In genomic region chr2:117814417-117815264, GRCh38 we compare ENCODE assay signal across 8 cellular contexts. TPM values are rescaled to one million over a fixed set of nuclear protein-coding genes. Genes with fewer than 3 reads are reported as not detected.
DNase-seq lines count a peak whose midpoint lies in the region; ATAC-seq and TF ChIP-seq lines count a peak whose summit lies in the region.

DDX18 (plus strand) TSS chr2:117814691; CDS start chr2:117814778, 87 bp downstream.

- H3K4me3 ChIP-seq in PC-3 (ENCODE audit: low read length) (peak within 1 kb of the TSS; percentile 94), epithelial cell of proximal tubule (ENCODE audit: low read depth, low read length) (peak within 1 kb of the TSS; percentile 88), mucosa of rectum (ENCODE audit: low read length in 2 of 2) (peak within 1 kb of the TSS; percentile 96 to 98)

- peak; percentile 26; the same call in 1 of the 2 replicates for TF ChIP-seq EP300 in Ishikawa (IDR thresholded peaks at IDR 0.05; ENCODE audit: borderline replicate concordance)

- peak within 1 kb of the TSS; percentile 85 for H3K4me2 ChIP-seq in PC-3 (ENCODE audit: low read length)

- H3K27me3 ChIP-seq in PC-3 (ENCODE audit: low read length) (no peaks in the 10 kb centered on the region), mucosa of rectum (ENCODE audit: control insufficient read depth in 2 of 2, insufficient read depth in 2 of 2, low read length in 2 of 2) (no peaks in the 10 kb centered on the region)

- peaks cover 40% of the 10 kb centered on the region for H3K79me2 ChIP-seq in PC-3 (ENCODE audit: low read length)

- H2AFZ ChIP-seq in PC-3 (ENCODE audit: low read length), result peak within 1 kb of the TSS; percentile 88

- peak within 1 kb of the TSS; percentile 95 for H3K9ac ChIP-seq in PC-3 (ENCODE audit: low read length)
- peak within 1 kb of the TSS; percentile 86 to 96 for H3K9ac ChIP-seq in mucosa of rectum (ENCODE audit: low read depth in 1 of 2, low read length in 2 of 2)

- H3K9me3 ChIP-seq in PC-3 (ENCODE audit: low read length), result no peaks in the 10 kb centered on the region
- no peaks in the 10 kb centered on the region for H3K9me3 ChIP-seq in mucosa of rectum (ENCODE audit: control insufficient read depth in 2 of 2, low read length in 2 of 2)

- intact Hi-C loops in PC-3 (cut with micrococcal nuclease), result loop anchor here (1.0 to 2.0 kb wide), 3 partner anchors 129 to 246 kb away; no protein-coding TSS in a partner anchor

- H4K20me1 ChIP-seq in PC-3 (ENCODE audit: low read length), result peaks cover 26% of the 10 kb centered on the region; the same call in 1 of the 2 replicates

- TSS peak; percentile 62 for BruUV-seq in PC-3 (replicated peaks; lab: Mats Ljungman, UMichigan)

- TF ChIP-seq CTCF in PC-3 (conservative IDR thresholded peaks at IDR 0.05; ENCODE audit: low read depth, low read length) (peak; percentile 99), epithelial cell of proximal tubule (conservative IDR thresholded peaks at IDR 0.05; ENCODE audit: low read depth, low read length) (peak; percentile 100)

- CTCF ChIA-PET in PC-3 (lab: Charles Lee), result interaction anchor here (0.7 to 1.2 kb wide), 7 partner anchors 11 to 189 kb away, joined by 3 to 25 read pairs (median 3); no protein-coding TSS in a partner anchor

- peak; percentile 96 for ATAC-seq in GM21529 (IDR thresholded peaks at IDR 0.05; ENCODE audit: unreplicated experiment)
- ATAC-seq in PC-3, result peak; percentile 93

- H3K27ac ChIP-seq in PC-3 (ENCODE audit: low read length), result peak within 1 kb of the TSS; percentile 68
- H3K27ac ChIP-seq in mucosa of rectum (ENCODE audit: low read depth in 2 of 2, low read length in 2 of 2), result peak within 1 kb of the TSS; percentile 83 to 92

- H3F3A ChIP-seq in PC-3 (ENCODE audit: low read length, unreplicated experiment), result no peaks in the 10 kb centered on the region

- POLR2A ChIA-PET in PC-3 (lab: Charles Lee; ENCODE audit: unreplicated experiment), result interaction anchor here (0.5 kb wide), 1 partner anchor 198 kb away, joined by 6 read pairs; no protein-coding TSS in a partner anchor

- TF ChIP-seq RAD21 in Ishikawa (IDR thresholded peaks at IDR 0.05; ENCODE audit: low read depth), result peak; percentile 70

- no peaks in the 10 kb centered on the region for H3K9me2 ChIP-seq in PC-3 (replicated peaks; ENCODE audit: low read length)

- H3K36me3 ChIP-seq in PC-3 (ENCODE audit: low read depth, low read length) (peaks cover 22% of the 10 kb centered on the region), mucosa of rectum (ENCODE audit: control insufficient read depth in 2 of 2, insufficient read depth in 2 of 2, low read length in 2 of 2) (peaks cover 14 to 20% of the 10 kb centered on the region in 2 donors)

- peak; percentile 97 for DNase-seq in DMS153 treated with DMSO at 0.1 percent for 48 hours (lab: John Stamatoyannopoulos, UW; ENCODE audit: unreplicated experiment)
- peak; percentile 98 for DNase-seq in PC-3
- DNase-seq in activated T-cell treated with anti-CD3 and anti-CD28 coated beads, Interleukin-2, amount 50 U/mL, for 1 hour, result peak; percentile 95
- DNase-seq in epithelial cell of proximal tubule (ENCODE audit: low read depth), result peak; percentile 75
- peak; percentile 92 to 95 for DNase-seq in stimulated activated CD8-positive, alpha-beta memory T cell treated with anti-CD3 and anti-CD28 coated beads, Interleukin-7, amount 100 ng/mL, for 1 hour (ENCODE audit: low read depth in 2 of 2)

- peaks cover 19% of the 10 kb centered on the region for H3K4me1 ChIP-seq in PC-3 (ENCODE audit: insufficient read depth, low read length)
- H3K4me1 ChIP-seq in mucosa of rectum (ENCODE audit: control insufficient read depth in 2 of 2, insufficient read depth in 2 of 2, low read length in 2 of 2), result peaks cover 6 to 8% of the 10 kb centered on the region in 2 donors

TF ChIP-seq in Ishikawa, 13 proteins besides CTCF, POLR2A, EP300 and RAD21:
- peak; percentile 68; the same call in 1 of the 2 replicates for TF ChIP-seq TCF12 (IDR thresholded peaks at IDR 0.05; ENCODE audit: low read depth)
- peak; percentile 96 for TF ChIP-seq MAX (IDR thresholded peaks at IDR 0.05)
- TF ChIP-seq TEAD4 (IDR thresholded peaks at IDR 0.05), result no peak
- TF ChIP-seq FOXM1 (IDR thresholded peaks at IDR 0.05; ENCODE audit: borderline replicate concordance, low read depth), result no peak
- no peak for TF ChIP-seq EGR1 (IDR thresholded peaks at IDR 0.05)
- TF ChIP-seq CEBPB (IDR thresholded peaks at IDR 0.05), result no peak
- TF ChIP-seq YY1 (IDR thresholded peaks at IDR 0.05; ENCODE audit: low read depth), result 0 out of 2 replicates have a peak, but pooled peaks have one; percentile 19
- TF ChIP-seq NFIC (IDR thresholded peaks at IDR 0.05), result peak; percentile 32; the same call in 1 of the 2 replicates
- TF ChIP-seq CREB1 (IDR thresholded peaks at IDR 0.05; ENCODE audit: low read depth), result peak; percentile 87
- TF ChIP-seq USF1 (IDR thresholded peaks at IDR 0.05), result peak; percentile 82
- TF ChIP-seq REST (IDR thresholded peaks at IDR 0.05; ENCODE audit: low read depth), result no peak
- no peak for TF ChIP-seq ZBTB7A (IDR thresholded peaks at IDR 0.05; ENCODE audit: low read depth)
- TF ChIP-seq TAF1 (IDR thresholded peaks at IDR 0.05; ENCODE audit: low read depth), result peak; percentile 71

RNA-seq across cellular contexts. Expression of gene DDX18, which starts in this region (rescaled TPM):
- total RNA-seq in PC-3 (2014; rRNA removed) (40.3 and 42.8 TPM in 2 replicates), epithelial cell of proximal tubule (51.9 and 89.1 TPM in 2 replicates)

Comparison
In these comparisons a context has a peak if more than half of its experiments do, and no peak if none do; other contexts are left out.
1. Peak in every context shown above with its lines: DNase-seq, ATAC-seq, H3K4me3 ChIP-seq and H3K27ac ChIP-seq.